ENCODE assay signal across 24 cellular contexts in genomic region chr4:2465032-2465431, GRCh38. TPM values are rescaled to one million over a fixed set of nuclear protein-coding genes. Genes with fewer than 3 reads are reported as not detected.
DNase-seq lines count a peak whose midpoint lies in the region; ATAC-seq, FAIRE-seq and TF ChIP-seq lines count a peak whose summit lies in the region.
"Had no signal": no experiment of that assay in that cellular context is flagged by ENCODE, and none has a peak within 500 bp of the region (broad histone marks: within the 10 kb centered on the region; RNA-seq: fewer than 3 reads in every experiment).

No MANE protein-coding gene starts in this region.

- H3K27me3 ChIP-seq in K562 (ENCODE audit: control insufficient read depth in 2 of 2, insufficient read depth in 2 of 2, low read length in 2 of 2) (peaks cover 0 to 3% of the 10 kb centered on the region in 2 experiments; a peak in 1 of 5 replicates), osteoblast (ENCODE audit: insufficient read depth, low read length) (no peaks in the 10 kb centered on the region), GM23248 (replicated peaks; ENCODE audit: insufficient read depth) (no peaks in the 10 kb centered on the region), breast epithelium (no peaks in the 10 kb centered on the region)
- H3K27me3 ChIP-seq: BE2C had no signal

- TF ChIP-seq RAD21 in K562 (CRISPR knock-in tag; conservative IDR thresholded peaks at IDR 0.05 in 1 of 2, IDR thresholded peaks at IDR 0.05 in 1 of 2): no peak

- DNase-seq in RWPE1 (ENCODE audit: low spot score) (no peak), K562 (ENCODE audit: extremely low read depth in 1 of 4, low spot score in 3 of 4) (no peak), osteoblast (ENCODE audit: insufficient read length, low spot score, missing footprints) (peak; percentile 36), SHP77 (lab: John Stamatoyannopoulos, UW) (no peak), GM23248 (no peak), breast epithelium (ENCODE audit: low spot score in 2 of 2) (no peak)
- DNase-seq: ACHN; BE2C; C1 segment of cervical spinal cord; CD4-positive, CD25-positive, alpha-beta regulatory T cell; CD8-positive, alpha-beta memory T cell; COR-L47; DMS 273 treated with DMSO at 0.1 percent for 48 hours; DMS53; DND-41; EL; H9; IMR-90 had no signal

- in situ Hi-C loops in K562 (cut with MboI): no loop called here
- in situ Hi-C loops in GM23248 (cut with MboI): no loop called here

- no peak for TF ChIP-seq CTCF in RWPE1 (conservative IDR thresholded peaks at IDR 0.05; ENCODE audit: low read depth)
- no peak for TF ChIP-seq CTCF in K562 (IDR thresholded peaks at IDR 0.05 in 2 of 3, conservative IDR thresholded peaks at IDR 0.05 in 1 of 3; ENCODE audit: insufficient read depth in 2 of 3, low read depth in 1 of 3, low read length in 3 of 3)
- TF ChIP-seq CTCF in osteoblast (IDR thresholded peaks at IDR 0.05; ENCODE audit: extremely low read depth, low read depth, low read length): no peak
- no peak for TF ChIP-seq CTCF in breast epithelium (IDR thresholded peaks at IDR 0.05)

- H3K4me2 ChIP-seq in K562 (ENCODE audit: insufficient read depth, low read length) (no peak overlapping the region), osteoblast (ENCODE audit: insufficient read depth, low read length) (no peak overlapping the region), GM23248 (ENCODE audit: unreplicated experiment) (no peak overlapping the region)

- H3K9me3 ChIP-seq in K562 (replicated peaks; ENCODE audit: control insufficient read depth, insufficient read depth, low read depth, low read length) (no peaks in the 10 kb centered on the region), osteoblast (ENCODE audit: low read depth, low read length) (no peaks in the 10 kb centered on the region), GM23248 (ENCODE audit: low read depth) (no peaks in the 10 kb centered on the region), breast epithelium (no peaks in the 10 kb centered on the region)
- H3K9me3 ChIP-seq: BE2C had no signal

- 66% methylated on average over 6 of the region's 6 CpGs for whole genome bisulfite sequencing in K562 (ENCODE audit: insufficient coverage, low coverage, missing lambda C conversion rate)
- 78 to 86% methylated on average over 6 of the region's 6 CpGs for WGBS in GM23248 (ENCODE audit: low coverage in 1 of 2, low lambda C conversion rate in 2 of 2, missing lambda C conversion rate in 2 of 2), 2 experiments

- no peak for FAIRE-seq in K562 (lab: Jason Lieb, UNC)
- FAIRE-seq: A204.1, GM12878, H1 had no signal

- POLR2A ChIA-PET in RWPE1 (lab: Yijun Ruan, JAX; ENCODE audit: low non-redundant PET): no interaction called here
- POLR2A ChIA-PET in K562 (lab: Yijun Ruan, JAX): interaction anchor here (0.6 to 1.2 kb wide), 3 partner anchors 13 to 723 kb away, joined by 3 to 4 read pairs (median 3); no protein-coding TSS in a partner anchor

- no peaks in the 10 kb centered on the region for H3K9me2 ChIP-seq in GM23248 (ENCODE audit: insufficient read depth)

- H3K27ac ChIP-seq in RWPE1 (peak overlapping the region; percentile 15; the same call in 1 of the 2 replicates), K562 (ENCODE audit: extremely low read depth, low read depth, low read length) (no peak overlapping the region), osteoblast (ENCODE audit: low read depth, low read length) (no peak overlapping the region), GM23248 (no peak overlapping the region), breast epithelium (no peak overlapping the region)
- H3K27ac ChIP-seq: HL-60 had no signal

- BruUV-seq in K562 (replicated peaks; lab: Mats Ljungman, UMichigan): no TSS peak

- CTCF ChIA-PET in RWPE1 (lab: Yijun Ruan, JAX) (no interaction called here), K562 (lab: Yijun Ruan, JAX; ENCODE audit: low intra/inter-chr PET ratio) (no interaction called here)

- H3K9ac ChIP-seq in K562 (ENCODE audit: insufficient read depth in 1 of 2, low read depth in 2 of 2, low read length in 2 of 2) (peak overlapping the region in 1 of 2 experiments; percentile 75; a peak in 1 of 4 replicates), GM23248 (no peak overlapping the region)

- intact Hi-C loops in K562 (cut with micrococcal nuclease) (no loop called here), breast epithelium (cut with DNase I; ENCODE audit: low total_unique reads) (no loop called here)

- H3K4me1 ChIP-seq in K562 (replicated peaks in 1 of 2; ENCODE audit: control insufficient read depth in 2 of 2, insufficient read depth in 2 of 2, low read length in 2 of 2) (peaks cover 17 to 63% of the 10 kb centered on the region in 2 experiments; a peak in 4 of 5 replicates), osteoblast (ENCODE audit: insufficient read depth, low read length) (peaks cover 8% of the 10 kb centered on the region), GM23248 (ENCODE audit: insufficient read depth) (0 out of 2 replicates have a peak, but pooled peaks cover 6% of the 10 kb centered on the region), breast epithelium (peaks cover 3 to 9% of the 10 kb centered on the region in 2 donors)

- no peaks in the 10 kb centered on the region for H3K9me1 ChIP-seq in K562 (ENCODE audit: control insufficient read depth, insufficient read depth, low read length)

- no peak for TF ChIP-seq EP300 in K562 (IDR thresholded peaks at IDR 0.05; ENCODE audit: low read length)

- ATAC-seq in K562: no peak
- ATAC-seq: GM12878 had no signal

- TF ChIP-seq POLR2A in K562 (conservative IDR thresholded peaks at IDR 0.05): no peak
- TF ChIP-seq POLR2A in breast epithelium (IDR thresholded peaks at IDR 0.05): no peak

- H2AFZ ChIP-seq in K562 (ENCODE audit: low read depth, low read length) (0 out of 2 replicates have a peak overlapping the region, but pooled peaks have one; percentile 9), osteoblast (ENCODE audit: low read length) (no peak overlapping the region), GM23248 (no peak overlapping the region)

- peaks cover 3% of the 10 kb centered on the region; the same call in 2 of the 3 replicates for H3K36me3 ChIP-seq in K562 (ENCODE audit: control insufficient read depth, insufficient read depth, low read length)
- H3K36me3 ChIP-seq in osteoblast (ENCODE audit: insufficient read depth, low read length): no peaks in the 10 kb centered on the region
- no peaks in the 10 kb centered on the region for H3K36me3 ChIP-seq in GM23248 (ENCODE audit: low read depth)
- H3K36me3 ChIP-seq in breast epithelium: no peaks in the 10 kb centered on the region

- no peak overlapping the region for H3K4me3 ChIP-seq in K562
- H3K4me3 ChIP-seq in osteoblast (ENCODE audit: insufficient read depth, low read length): no peak overlapping the region
- no peak overlapping the region for H3K4me3 ChIP-seq in GM23248
- no peak overlapping the region for H3K4me3 ChIP-seq in breast epithelium
- H3K4me3 ChIP-seq: GM12878 had no signal

- H3F3A ChIP-seq in GM23248 (ENCODE audit: insufficient read depth): peaks cover 3% of the 10 kb centered on the region

- H4K20me1 ChIP-seq in K562 (replicated peaks; ENCODE audit: control insufficient read depth, insufficient read depth, low read length) (peaks cover 5% of the 10 kb centered on the region; the same call in 1 of the 2 replicates), osteoblast (ENCODE audit: insufficient read depth, low read length) (peaks cover 9% of the 10 kb centered on the region), GM23248 (ENCODE audit: insufficient read depth) (no peaks in the 10 kb centered on the region; the same call in 1 of the 2 replicates)

- H3K79me2 ChIP-seq in K562 (ENCODE audit: control insufficient read depth, insufficient read depth, low read length) (peaks cover 25% of the 10 kb centered on the region), osteoblast (ENCODE audit: insufficient read depth, low read length) (peaks cover 22% of the 10 kb centered on the region), GM23248 (ENCODE audit: insufficient read depth) (peaks cover 33% of the 10 kb centered on the region)

RNA-seq across cellular contexts. Expression of gene RNF4, which starts 3.9 kb away (rescaled TPM):
- total RNA-seq in K562 (2011; cell fraction: chromatin; rRNA removed; ENCODE audit: low replicate concordance): 223 and 256 TPM in 2 replicates
- 134 and 146 TPM in 2 replicates for total RNA-seq in K562 (2011; cell fraction: nucleolus; rRNA removed)
- total RNA-seq in K562 (2011; cell fraction: nucleoplasm; rRNA removed): 170 and 171 TPM in 2 replicates
- 32.1 and 35.5 TPM in 2 replicates for total RNA-seq in K562 (2014; rRNA removed)
- 38.0 and 40.9 TPM in 2 replicates for total RNA-seq in K562 (2014; rRNA removed; fragmentation: Illumina TruSeq; extraction: Trizol)
- 46.0 and 47.1 TPM in 2 replicates for total RNA-seq in K562 (2015; rRNA removed; fragmentation: Illumina TruSeq; extraction: Trizol)
- total RNA-seq in K562 (2021): 43.5 and 49.1 TPM in 2 replicates
- polyA plus RNA-seq in K562 (2011; rRNA removed): 51.5 and 54.7 TPM in 2 replicates
- polyA plus RNA-seq in K562 (2011; cell fraction: cytosol; rRNA removed): 44.6 and 45.9 TPM in 2 replicates
- polyA plus RNA-seq in K562 (2011; cell fraction: nucleus; rRNA removed): 74.6 and 75.8 TPM in 2 replicates
- 34.3 and 38.0 TPM in 2 replicates for polyA plus RNA-seq in K562 (2012)
- polyA plus RNA-seq in K562 (2014; fragmentation: Illumina TruSeq; extraction: Trizol): 40.4 and 44.8 TPM in 2 replicates
- polyA plus RNA-seq in K562 (2014; fragmentation: Nextera tagmentation; extraction: Ambion mirVana): 10 to 100 TPM; 19.2 to 59.3 TPM
- polyA plus RNA-seq in K562 (2014; rRNA removed): 32.6 and 35.2 TPM in 2 replicates
- 56.5 and 61.8 TPM in 2 replicates for polyA minus RNA-seq in K562 (2011; rRNA and poly(A)+ RNA removed)
- polyA minus RNA-seq in K562 (2011; cell fraction: cytosol; rRNA and poly(A)+ RNA removed): 35.3 and 43.3 TPM in 2 replicates
- polyA minus RNA-seq in K562 (2011; cell fraction: nucleus; rRNA and poly(A)+ RNA removed): 68.3 and 94.6 TPM in 2 replicates
- total RNA-seq in osteoblast: 68.8 and 76.0 TPM in 2 replicates
- total RNA-seq in GM23248 (2014; rRNA removed; shearing (Covaris generic)): 66.5 and 67.5 TPM in 2 replicates
- 63.1 and 67.8 TPM in 2 replicates for polyA plus RNA-seq in GM23248 (2016; fragmentation: Nextera tagmentation; extraction: Ambion mirVana)
- 10 to 100 TPM; 35.7 to 52.7 (median 40.8) TPM for total RNA-seq in breast epithelium

RNA-seq across cellular contexts. Expression of gene CFAP99, which starts 46.3 kb away (rescaled TPM):
- total RNA-seq in K562 (2011; cell fraction: chromatin; rRNA removed; ENCODE audit: low replicate concordance): 0.37 TPM in 1 of 2 replicates, not detected in the other
- total RNA-seq in K562 (2011; cell fraction: nucleolus; rRNA removed): 0.17 TPM in 1 of 2 replicates, not detected in the other
- 0.66 TPM in 1 of 2 replicates, not detected in the other for total RNA-seq in K562 (2011; cell fraction: nucleoplasm; rRNA removed)
- 0.12 TPM in 1 of 2 replicates, not detected in the other for total RNA-seq in K562 (2014; rRNA removed)
- not detected in 2 replicates for total RNA-seq in K562 (2014; rRNA removed; fragmentation: Illumina TruSeq; extraction: Trizol)
- not detected in 2 replicates for total RNA-seq in K562 (2015; rRNA removed; fragmentation: Illumina TruSeq; extraction: Trizol)
- 0.18 and 0.22 TPM in 2 replicates for total RNA-seq in K562 (2021)
- 0.07 and 0.12 TPM in 2 replicates for polyA plus RNA-seq in K562 (2011; rRNA removed)
- polyA plus RNA-seq in K562 (2011; cell fraction: cytosol; rRNA removed): 0.07 and 0.12 TPM in 2 replicates
- 0.11 and 0.24 TPM in 2 replicates for polyA plus RNA-seq in K562 (2011; cell fraction: nucleus; rRNA removed)
- polyA plus RNA-seq in K562 (2012): 0.23 and 0.32 TPM in 2 replicates
- 0.09 and 0.17 TPM in 2 replicates for polyA plus RNA-seq in K562 (2014; fragmentation: Illumina TruSeq; extraction: Trizol)
- polyA plus RNA-seq in K562 (2014; fragmentation: Nextera tagmentation; extraction: Ambion mirVana): not detected
- not detected in 2 replicates for polyA plus RNA-seq in K562 (2014; rRNA removed)
- not detected in 2 replicates for polyA minus RNA-seq in K562 (2011; rRNA and poly(A)+ RNA removed)
- polyA minus RNA-seq in K562 (2011; cell fraction: cytosol; rRNA and poly(A)+ RNA removed): not detected in 2 replicates
- not detected in 2 replicates for polyA minus RNA-seq in K562 (2011; cell fraction: nucleus; rRNA and poly(A)+ RNA removed)
- under 0.01 TPM in 2 replicates for total RNA-seq in osteoblast
- total RNA-seq in GM23248 (2014; rRNA removed; shearing (Covaris generic)): not detected in 2 replicates
- not detected in 2 replicates for polyA plus RNA-seq in GM23248 (2016; fragmentation: Nextera tagmentation; extraction: Ambion mirVana)
- 1 to 10 TPM in 1 of 3 donors, under 1 TPM in 1, not detected in 1; 0.15 to 2.0 TPM for total RNA-seq in breast epithelium
- total RNA-seq: G401, GM12878, H1, HT1080, IMR-90 had no signal
- polyA plus RNA-seq: CD4-positive, CD25-positive, alpha-beta regulatory T cell; CD8-positive, alpha-beta memory T cell; GM12878; H1; IMR-90 had no signal

RNA-seq across cellular contexts. Expression of gene ZFYVE28, which starts 46.6 kb away (rescaled TPM):
- 99.5 and 128 TPM in 2 replicates for total RNA-seq in K562 (2011; cell fraction: chromatin; rRNA removed; ENCODE audit: low replicate concordance)
- 69.4 and 77.0 TPM in 2 replicates for total RNA-seq in K562 (2011; cell fraction: nucleolus; rRNA removed)
- total RNA-seq in K562 (2011; cell fraction: nucleoplasm; rRNA removed): 69.0 and 126 TPM in 2 replicates
- total RNA-seq in K562 (2014; rRNA removed) (11.9 and 15.6 TPM in 2 replicates), K562 (2014; rRNA removed; fragmentation: Illumina TruSeq; extraction: Trizol) (5.0 and 6.1 TPM in 2 replicates), K562 (2015; rRNA removed; fragmentation: Illumina TruSeq; extraction: Trizol) (10.7 and 11.0 TPM in 2 replicates), K562 (2021) (24.8 and 25.1 TPM in 2 replicates), osteoblast (9.7 and 10.5 TPM in 2 replicates), breast epithelium (10 to 100 TPM; 12.3 to 14.1 (median 13.9) TPM)
- polyA plus RNA-seq in K562 (2011; rRNA removed) (8.2 and 13.7 TPM in 2 replicates), K562 (2014; fragmentation: Illumina TruSeq; extraction: Trizol) (8.9 and 10.3 TPM in 2 replicates), K562 (2014; fragmentation: Nextera tagmentation; extraction: Ambion mirVana) (1 to 10 TPM; 1.3 to 2.1 TPM), K562 (2014; rRNA removed) (16.2 and 20.0 TPM in 2 replicates), GM23248 (2016; fragmentation: Nextera tagmentation; extraction: Ambion mirVana) (4.6 and 4.8 TPM in 2 replicates)
- 10.1 and 10.3 TPM in 2 replicates for polyA plus RNA-seq in K562 (2011; cell fraction: cytosol; rRNA removed)
- 85.0 and 102 TPM in 2 replicates for polyA plus RNA-seq in K562 (2011; cell fraction: nucleus; rRNA removed)
- 15.0 and 16.5 TPM in 2 replicates for polyA plus RNA-seq in K562 (2012)
- polyA minus RNA-seq in K562 (2011; rRNA and poly(A)+ RNA removed): 10.9 and 12.1 TPM in 2 replicates
- 7.9 and 11.7 TPM in 2 replicates for polyA minus RNA-seq in K562 (2011; cell fraction: cytosol; rRNA and poly(A)+ RNA removed)
- 20.1 and 25.1 TPM in 2 replicates for polyA minus RNA-seq in K562 (2011; cell fraction: nucleus; rRNA and poly(A)+ RNA removed)
- total RNA-seq in GM23248 (2014; rRNA removed; shearing (Covaris generic)): 8.9 and 9.6 TPM in 2 replicates
